1 cellular context compared by ENCODE assay signal in genomic region chr16:24753437-24753836, GRCh38.
TF ChIP-seq lines count a peak whose summit lies in the region.

No MANE protein-coding gene starts in this region.

TF ChIP-seq in GM23338, 12 proteins besides CTCF, POLR2A, EP300 and RAD21 (continued from another document):
- TF ChIP-seq ZNF331 (CRISPR knock-in tag; IDR thresholded peaks at IDR 0.05; ENCODE audit: low read depth) (no peak), STAT1 (IDR thresholded peaks at IDR 0.05; ENCODE audit: unreplicated experiment) (no peak)
